ENCODE assay signal across 8 cellular contexts in genomic region chr12:56188786-56189335, GRCh38. TPM values are rescaled to one million over a fixed set of nuclear protein-coding genes. Genes with fewer than 3 reads are reported as not detected.
A peak's percentile ranks its signal among the peaks of the same experiment; 100 is the strongest.
DNase-seq lines count a peak whose midpoint lies in the region; ATAC-seq and TF ChIP-seq lines count a peak whose summit lies in the region.

No MANE protein-coding gene starts in this region.

- intact Hi-C loops in activated CD4-positive, alpha-beta memory T cell treated with anti-CD3 and anti-CD28 coated beads for 36 hours (cut with micrococcal nuclease), result loop anchor here (1.0 to 2.0 kb wide), 4 partner anchors 37 to 142 kb away; partner anchors contain the start of genes MYL6B and ZC3H10

- peaks cover 12% of the 10 kb centered on the region for H3K4me1 ChIP-seq in foreskin keratinocyte

- H3K9me3 Mint-ChIP-seq in activated CD4-positive, alpha-beta memory T cell treated with anti-CD3 and anti-CD28 coated beads for 36 hours, result no peaks in the 10 kb centered on the region

- H3K4me3 Mint-ChIP-seq in activated CD4-positive, alpha-beta memory T cell treated with anti-CD3 and anti-CD28 coated beads for 36 hours, result peak overlapping the region; percentile 87

- peak overlapping the region; percentile 96 for H3K4me3 ChIP-seq in GM12864 (ENCODE audit: low read depth, low read length)
- peak overlapping the region; percentile 83 for H3K4me3 ChIP-seq in fibroblast of villous mesenchyme (ENCODE audit: low read depth, low read length)

- no peak for DNase-seq in GM12864 (ENCODE audit: low read depth)
- DNase-seq in activated CD4-positive, alpha-beta memory T cell treated with anti-CD3 and anti-CD28 coated beads for 36 hours, result no peak
- DNase-seq in fibroblast of villous mesenchyme (ENCODE audit: low read depth), result no peak
- peak; percentile 54 for DNase-seq in occipital lobe (lab: John Stamatoyannopoulos, UW)
- no peak for DNase-seq in A172 (ENCODE audit: low spot score)
- no peak for DNase-seq in foreskin keratinocyte

- no peaks in the 10 kb centered on the region for H3K27me3 ChIP-seq in foreskin keratinocyte

- peak; percentile 20 for ATAC-seq in HG03066 (IDR thresholded peaks at IDR 0.05; ENCODE audit: low read depth, unreplicated experiment)
- ATAC-seq in HG02870 (IDR thresholded peaks at IDR 0.05; ENCODE audit: unreplicated experiment), result no peak
- ATAC-seq in foreskin keratinocyte, result no peak

- TF ChIP-seq CTCF in GM12864 (IDR thresholded peaks at IDR 0.05; ENCODE audit: low read depth, low read length, missing control alignments), result no peak
- no peak for TF ChIP-seq CTCF in fibroblast of villous mesenchyme (IDR thresholded peaks at IDR 0.05; ENCODE audit: insufficient read depth, low read depth, low read length)
- TF ChIP-seq CTCF in foreskin keratinocyte (conservative IDR thresholded peaks at IDR 0.05), result no peak

- peaks cover 20% of the 10 kb centered on the region for H3K36me3 Mint-ChIP-seq in activated CD4-positive, alpha-beta memory T cell treated with anti-CD3 and anti-CD28 coated beads for 36 hours

- H3K4me1 Mint-ChIP-seq in activated CD4-positive, alpha-beta memory T cell treated with anti-CD3 and anti-CD28 coated beads for 36 hours (ENCODE audit: low read depth), result peaks cover 35% of the 10 kb centered on the region

- peak overlapping the region; percentile 87 for H3K27ac Mint-ChIP-seq in activated CD4-positive, alpha-beta memory T cell treated with anti-CD3 and anti-CD28 coated beads for 36 hours

- no peak overlapping the region for H3K27ac ChIP-seq in foreskin keratinocyte

- CTCF ChIA-PET in activated CD4-positive, alpha-beta memory T cell treated with anti-CD3 and anti-CD28 coated beads for 36 hours (lab: Charles Lee), result interaction anchor here (0.6 to 6.3 kb wide), 41 partner anchors 9 to 450 kb away, joined by 3 to 168 read pairs (median 6); partner anchors contain the start of genes ANKRD52, COQ10A, ESYT1 and MYL6

- no peaks in the 10 kb centered on the region for H3K27me3 Mint-ChIP-seq in activated CD4-positive, alpha-beta memory T cell treated with anti-CD3 and anti-CD28 coated beads for 36 hours

- POLR2A ChIA-PET in activated CD4-positive, alpha-beta memory T cell treated with anti-CD3 and anti-CD28 coated beads for 36 hours (lab: Charles Lee), result interaction anchor here (0.6 to 4.4 kb wide), 21 partner anchors 14 to 491 kb away, joined by 3 to 54 read pairs (median 5); partner anchors contain the start of genes ANKRD52, CNPY2, COQ10A and CS

RNA-seq across cellular contexts. Expression of gene SMARCC2, which starts 0.4 kb away (rescaled TPM):
- total RNA-seq in activated CD4-positive, alpha-beta memory T cell treated with anti-CD3 and anti-CD28 coated beads for 36 hours, result 100 to 1,000 TPM in 1 of 2 experiments, 10 to 100 TPM in 1; 96.4 to 103 TPM
- total RNA-seq in fibroblast of villous mesenchyme, result 44.8 and 67.8 TPM in 2 replicates
- total RNA-seq in occipital lobe, result 80.6 TPM
- total RNA-seq in A172 (2014; rRNA removed; shearing (Covaris generic)), result 27.4 and 27.9 TPM in 2 replicates
- 46.0 and 46.1 TPM in 2 replicates for total RNA-seq in foreskin keratinocyte
- 13.3 and 14.7 TPM in 2 replicates for polyA plus RNA-seq in foreskin keratinocyte

RNA-seq across cellular contexts. Expression of gene MYL6, which starts 30.7 kb away (rescaled TPM):
- total RNA-seq in activated CD4-positive, alpha-beta memory T cell treated with anti-CD3 and anti-CD28 coated beads for 36 hours, result 1,000 to 10,000 TPM; 1,196 to 1,215 TPM
- 2,015 and 2,412 TPM in 2 replicates for total RNA-seq in fibroblast of villous mesenchyme
- total RNA-seq in occipital lobe, result 417 TPM
- 2,063 and 2,222 TPM in 2 replicates for total RNA-seq in A172 (2014; rRNA removed; shearing (Covaris generic))
- total RNA-seq in foreskin keratinocyte, result 2,537 and 2,800 TPM in 2 replicates
- polyA plus RNA-seq in foreskin keratinocyte, result 3,288 and 3,690 TPM in 2 replicates

RNA-seq across cellular contexts. Expression of gene RNF41, which starts 32.9 kb away (rescaled TPM):
- total RNA-seq in activated CD4-positive, alpha-beta memory T cell treated with anti-CD3 and anti-CD28 coated beads for 36 hours, result 10 to 100 TPM; 28.2 to 31.2 TPM
- total RNA-seq in fibroblast of villous mesenchyme (112 and 131 TPM in 2 replicates), occipital lobe (78.1 TPM), foreskin keratinocyte (37.1 and 39.4 TPM in 2 replicates)
- 51.8 and 52.9 TPM in 2 replicates for total RNA-seq in A172 (2014; rRNA removed; shearing (Covaris generic))
- 19.0 and 21.8 TPM in 2 replicates for polyA plus RNA-seq in foreskin keratinocyte

RNA-seq across cellular contexts. Expression of gene NABP2, which starts 35.3 kb away (rescaled TPM):
- 10 to 100 TPM; 62.0 to 62.2 TPM for total RNA-seq in activated CD4-positive, alpha-beta memory T cell treated with anti-CD3 and anti-CD28 coated beads for 36 hours
- total RNA-seq in fibroblast of villous mesenchyme (23.3 and 28.0 TPM in 2 replicates), occipital lobe (20.1 TPM), foreskin keratinocyte (45.8 and 47.1 TPM in 2 replicates)
- 60.9 and 65.0 TPM in 2 replicates for total RNA-seq in A172 (2014; rRNA removed; shearing (Covaris generic))
- polyA plus RNA-seq in foreskin keratinocyte, result 58.2 and 62.8 TPM in 2 replicates

RNA-seq across cellular contexts. Expression of gene MYL6B, which starts 36.5 kb away (rescaled TPM):
- total RNA-seq in activated CD4-positive, alpha-beta memory T cell treated with anti-CD3 and anti-CD28 coated beads for 36 hours, result 10 to 100 TPM; 63.8 to 70.8 TPM
- total RNA-seq in fibroblast of villous mesenchyme (68.2 and 70.9 TPM in 2 replicates), occipital lobe (77.0 TPM), foreskin keratinocyte (72.0 and 81.4 TPM in 2 replicates)
- total RNA-seq in A172 (2014; rRNA removed; shearing (Covaris generic)), result 76.0 and 139 TPM in 2 replicates
- 93.6 and 101 TPM in 2 replicates for polyA plus RNA-seq in foreskin keratinocyte
